Comparison of ENCODE assay signal across 26 cellular contexts in genomic region chr6:4676016-4676415, GRCh38.
"Had no signal": no experiment of that assay in that cellular context is flagged by ENCODE, and none has a peak within 500 bp of the region (broad histone marks: within the 10 kb centered on the region; RNA-seq: fewer than 3 reads in every experiment).

No MANE protein-coding gene starts in this region.

- H3K9ac ChIP-seq: parathyroid adenoma had no signal

- H3K4me1 ChIP-seq: left ventricle myocardium inferior, parathyroid adenoma, psoas muscle, right lobe of liver, tibial nerve, upper lobe of right lung had no signal

- H3K27ac ChIP-seq: left ventricle myocardium inferior, parathyroid adenoma, psoas muscle, right lobe of liver, tibial nerve, upper lobe of right lung had no signal

- H3K4me3 ChIP-seq: left ventricle myocardium inferior, lung, mucosa of descending colon, psoas muscle, right lobe of liver, smooth muscle cell, tibial nerve, upper lobe of right lung had no signal

- ATAC-seq: left colon; mucosa of descending colon; naive thymus-derived CD4-positive, alpha-beta T cell; natural killer cell treated with Interleukin-12 subunit alpha and Interleukin-12 subunit beta and Interleukin-15 and Interleukin-18, amount 100 ng/mL, for 72 hours; psoas muscle; right lobe of liver; stimulated activated memory B cell treated with anti-CD40 and anti-IgM and Interleukin-4, amounts not matched to agents 10 μg/mL and 1 μg/mL and 100 μg/mL, for 72 hours; stimulated activated naive CD8-positive, alpha-beta T cell treated with anti-CD3 and anti-CD28 coated beads, Interleukin-15, amount 100 ng/mL, for 72 hours; upper lobe of right lung had no signal

- H3K27me3 ChIP-seq: right lobe of liver, tibial nerve, upper lobe of right lung had no signal

- H3K4me2 ChIP-seq: smooth muscle cell had no signal

- H2AFZ ChIP-seq: parathyroid adenoma had no signal

- H3K79me2 ChIP-seq: parathyroid adenoma had no signal

- H3K36me3 ChIP-seq: left ventricle myocardium inferior, right lobe of liver, tibial nerve, upper lobe of right lung had no signal

- DNase-seq: head of caudate nucleus; hippocampal formation; immature natural killer cell; kidney; left colon; left ventricle myocardium inferior; mesendoderm; midbrain; mucosa of descending colon; naive thymus-derived CD4-positive, alpha-beta T cell; psoas muscle; right lobe of liver; stimulated activated CD4-positive, alpha-beta T cell treated with anti-CD3 and anti-CD28 coated beads, Interleukin-1b, Interleukin-23, amount 100 ng/mL, for 48 hours; stimulated activated CD4-positive, alpha-beta T cell treated with anti-CD3 and anti-CD28 coated beads, Interleukin-2, amount 100 ng/mL, for 48 hours; stimulated activated CD4-positive, alpha-beta T cell treated with anti-CD3 and anti-CD28 coated beads, Interleukin-4, amount 100 ng/mL, for 4 hours; stimulated activated CD8-positive, alpha-beta memory T cell treated with anti-CD3 and anti-CD28 coated beads, Interleukin-4, amount 100 ng/mL, for 48 hours; stimulated activated naive CD4-positive, alpha-beta T cell treated with Interleukin-2 at 50 U/mL for 16 hours; stimulated activated naive CD8-positive, alpha-beta T cell treated with anti-CD3 and anti-CD28 coated beads, Interleukin-15, amount 100 ng/mL, for 72 hours; substantia nigra; upper lobe of right lung had no signal

- H3K9me3 ChIP-seq: left ventricle myocardium inferior, mucosa of descending colon, psoas muscle, right lobe of liver, tibial nerve, upper lobe of right lung had no signal
